10 cellular contexts compared by ENCODE assay signal in the genomic region with DNA sequence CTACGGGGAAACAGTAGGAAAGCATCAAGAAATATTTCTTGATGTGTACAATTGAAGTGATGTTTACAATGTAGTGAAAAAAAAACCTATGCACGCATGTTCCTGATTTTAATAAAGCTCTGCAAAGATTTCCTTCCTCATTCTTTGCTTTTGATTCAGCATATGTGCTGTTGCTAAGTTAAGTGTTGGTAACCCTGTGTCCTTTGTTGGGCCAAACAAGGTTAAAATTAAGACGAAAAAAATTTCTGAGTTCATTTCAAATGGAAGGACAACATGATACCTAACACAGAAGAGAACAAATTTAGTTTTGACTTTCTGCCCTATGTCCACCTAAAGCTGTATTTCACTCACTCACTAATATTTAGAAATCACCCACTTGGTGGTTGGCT.
DNase-seq lines count a peak whose midpoint lies in the region; ATAC-seq and TF ChIP-seq lines count a peak whose summit lies in the region.
"Had no signal": no experiment of that assay in that cellular context is flagged by ENCODE, and none has a peak within 500 bp of the region (broad histone marks: within the 10 kb centered on the region; RNA-seq: fewer than 3 reads in every experiment).

No MANE protein-coding gene starts in this region.

- no peak for ATAC-seq in activated CD8-positive, alpha-beta T cell treated with anti-CD3 and anti-CD28 coated beads for 36 hours
- ATAC-seq in HG02763 (IDR thresholded peaks at IDR 0.05; ENCODE audit: unreplicated experiment) = no peak

- no peaks in the 10 kb centered on the region for H3K9me3 Mint-ChIP-seq in activated naive CD4-positive, alpha-beta T cell treated with anti-CD3 and anti-CD28 coated beads, Interleukin-2, amount 50 U/mL, for 24 hours
- H3K9me3 Mint-ChIP-seq in activated CD8-positive, alpha-beta T cell treated with anti-CD3 and anti-CD28 coated beads for 36 hours = no peaks in the 10 kb centered on the region
- H3K9me3 Mint-ChIP-seq in type B pancreatic cell = peaks cover 16% of the 10 kb centered on the region

- no peaks in the 10 kb centered on the region for H3K27me3 ChIP-seq in brain microvascular endothelial cell (replicated peaks)
- H3K27me3 ChIP-seq: BE2C had no signal

- peak overlapping the region; percentile 82 for H3K4me3 Mint-ChIP-seq in activated naive CD4-positive, alpha-beta T cell treated with anti-CD3 and anti-CD28 coated beads, Interleukin-2, amount 50 U/mL, for 24 hours
- H3K4me3 Mint-ChIP-seq in activated CD8-positive, alpha-beta T cell treated with anti-CD3 and anti-CD28 coated beads for 36 hours = peak overlapping the region; percentile 71
- no peak overlapping the region for H3K4me3 Mint-ChIP-seq in type B pancreatic cell

- H3K36me3 Mint-ChIP-seq in activated naive CD4-positive, alpha-beta T cell treated with anti-CD3 and anti-CD28 coated beads, Interleukin-2, amount 50 U/mL, for 24 hours = peaks cover 17% of the 10 kb centered on the region
- peaks cover 60% of the 10 kb centered on the region for H3K36me3 Mint-ChIP-seq in activated CD8-positive, alpha-beta T cell treated with anti-CD3 and anti-CD28 coated beads for 36 hours (ENCODE audit: low read depth)
- H3K36me3 Mint-ChIP-seq in type B pancreatic cell = peaks cover 28% of the 10 kb centered on the region

- peak overlapping the region; percentile 98 for H3K27ac Mint-ChIP-seq in activated naive CD4-positive, alpha-beta T cell treated with anti-CD3 and anti-CD28 coated beads, Interleukin-2, amount 50 U/mL, for 24 hours
- peak overlapping the region; percentile 99 for H3K27ac Mint-ChIP-seq in activated CD8-positive, alpha-beta T cell treated with anti-CD3 and anti-CD28 coated beads for 36 hours
- peak overlapping the region; percentile 74 for H3K27ac Mint-ChIP-seq in type B pancreatic cell

- in situ Hi-C loops in brain microvascular endothelial cell (cut with HindIII; ENCODE audit: low pct_ligation_motif_present, low sequenced_read_pairs) = no loop called here

- intact Hi-C loops in activated CD8-positive, alpha-beta T cell treated with anti-CD3 and anti-CD28 coated beads for 36 hours (cut with micrococcal nuclease) = loop anchor here (5.0 kb wide), 2 partner anchors 53 to 62 kb away; a partner anchor contains a TSS

- H3K27ac ChIP-seq in brain microvascular endothelial cell = no peak overlapping the region

- DNase-seq in activated naive CD4-positive, alpha-beta T cell treated with anti-CD3 and anti-CD28 coated beads, Interleukin-2, amount 50 U/mL, for 16 hours = no peak
- DNase-seq in activated CD8-positive, alpha-beta T cell treated with anti-CD3 and anti-CD28 coated beads for 36 hours = no peak
- DNase-seq in kidney tubule cell (ENCODE audit: low spot score) = peak; percentile 62
- no peak for DNase-seq in type B pancreatic cell (ENCODE audit: extremely low spot score, unreplicated experiment)
- DNase-seq in brain microvascular endothelial cell = no peak
- no peak for DNase-seq in GM19238 (ENCODE audit: insufficient read length, low spot score)
- DNase-seq: BE2C, NCI-H748 treated with DMSO at 0.1 percent for 48 hours had no signal

- H3K27me3 Mint-ChIP-seq in activated naive CD4-positive, alpha-beta T cell treated with anti-CD3 and anti-CD28 coated beads, Interleukin-2, amount 50 U/mL, for 24 hours = no peaks in the 10 kb centered on the region
- H3K27me3 Mint-ChIP-seq in activated CD8-positive, alpha-beta T cell treated with anti-CD3 and anti-CD28 coated beads for 36 hours = no peaks in the 10 kb centered on the region
- H3K27me3 Mint-ChIP-seq in type B pancreatic cell = no peaks in the 10 kb centered on the region

- H3K4me3 ChIP-seq in brain microvascular endothelial cell (ENCODE audit: low read depth, low read length) = no peak overlapping the region

- no peaks in the 10 kb centered on the region for H3K36me3 ChIP-seq in brain microvascular endothelial cell (replicated peaks)

- H3K4me1 Mint-ChIP-seq in activated naive CD4-positive, alpha-beta T cell treated with anti-CD3 and anti-CD28 coated beads, Interleukin-2, amount 50 U/mL, for 24 hours = peaks cover 76% of the 10 kb centered on the region
- H3K4me1 Mint-ChIP-seq in activated CD8-positive, alpha-beta T cell treated with anti-CD3 and anti-CD28 coated beads for 36 hours (ENCODE audit: low read depth) = peaks cover 80% of the 10 kb centered on the region
- peaks cover 18% of the 10 kb centered on the region for H3K4me1 Mint-ChIP-seq in type B pancreatic cell (ENCODE audit: unreplicated experiment)

- POLR2A ChIA-PET in activated CD8-positive, alpha-beta T cell treated with anti-CD3 and anti-CD28 coated beads for 36 hours (lab: Charles Lee) = interaction anchor here (0.8 to 5.6 kb wide), 20 partner anchors 11 to 140 kb away, joined by 3 to 225 read pairs (median 8); a partner anchor contains a TSS

- no peak for TF ChIP-seq CTCF in activated CD8-positive, alpha-beta T cell treated with anti-CD3 and anti-CD28 coated beads for 36 hours (IDR thresholded peaks at IDR 0.05)
- no peak for TF ChIP-seq CTCF in type B pancreatic cell (conservative IDR thresholded peaks at IDR 0.05)
- TF ChIP-seq CTCF in brain microvascular endothelial cell (IDR thresholded peaks at IDR 0.05; ENCODE audit: low read depth, low read length, missing control alignments) = no peak

- CTCF ChIA-PET in activated CD8-positive, alpha-beta T cell treated with anti-CD3 and anti-CD28 coated beads for 36 hours (lab: Charles Lee) = interaction anchor here (1.0 to 5.6 kb wide), 11 partner anchors 9 to 118 kb away, joined by 3 to 29 read pairs (median 5); no protein-coding TSS in a partner anchor
